ENCODE assay signal across 8 cellular contexts in the genomic region with DNA sequence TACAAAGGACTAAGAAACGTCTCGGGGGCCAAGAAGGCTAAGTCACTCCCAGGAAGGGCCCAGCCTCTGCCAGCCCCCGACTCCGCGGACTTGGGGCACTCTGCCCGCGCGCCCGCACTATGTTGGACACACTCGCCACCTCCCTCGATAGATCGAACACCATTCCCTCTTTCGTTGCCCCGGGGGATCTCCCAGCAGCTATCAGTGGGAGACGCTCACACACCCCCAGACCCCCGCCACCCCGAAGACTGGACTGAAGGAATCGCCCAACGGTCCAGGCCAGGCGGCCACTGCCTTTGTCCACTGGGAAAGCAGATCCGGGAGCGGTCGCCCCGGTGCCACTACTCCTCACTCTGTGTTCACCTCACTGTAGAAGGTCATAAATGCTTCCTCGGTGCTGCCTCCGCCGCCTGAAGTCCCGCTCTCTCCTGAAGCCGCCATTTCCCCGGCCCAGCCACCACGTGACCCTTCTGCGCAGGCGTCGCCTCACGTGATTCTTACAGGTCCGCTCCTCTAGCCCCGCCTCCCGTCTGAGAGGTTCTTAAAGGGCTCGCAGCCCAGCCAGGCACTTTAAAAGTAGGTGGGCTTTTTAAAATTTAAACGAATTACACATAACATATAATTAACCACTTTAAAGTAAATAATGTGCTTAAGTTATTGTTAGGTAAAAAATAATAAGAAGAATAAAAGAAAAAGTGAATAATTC. TPM values are rescaled to one million over a fixed set of nuclear protein-coding genes. Genes with fewer than 3 reads are reported as not detected.
DNase-seq lines count a peak whose midpoint lies in the region; ATAC-seq and TF ChIP-seq lines count a peak whose summit lies in the region.

A gene with protein sequence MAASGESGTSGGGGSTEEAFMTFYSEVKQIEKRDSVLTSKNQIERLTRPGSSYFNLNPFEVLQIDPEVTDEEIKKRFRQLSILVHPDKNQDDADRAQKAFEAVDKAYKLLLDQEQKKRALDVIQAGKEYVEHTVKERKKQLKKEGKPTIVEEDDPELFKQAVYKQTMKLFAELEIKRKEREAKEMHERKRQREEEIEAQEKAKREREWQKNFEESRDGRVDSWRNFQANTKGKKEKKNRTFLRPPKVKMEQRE (minus strand): TSS at position 472 of the 706 bp plus-strand sequence. CDS start 31 bp downstream, at position 441.

- ATAC-seq in GM19351 (IDR thresholded peaks at IDR 0.05; ENCODE audit: unreplicated experiment) = peak; percentile 63
- peak; percentile 81 to 87 for ATAC-seq in lower lobe of right lung

- H3K27me3 ChIP-seq in lower lobe of right lung (ENCODE audit: low read depth) = no peaks in the 10 kb centered on the region

- DNase-seq in Ammon's horn (ENCODE audit: low spot score) (peak; percentile 96), HPDE6-E6E7 (ENCODE audit: extremely low spot score) (peak; percentile 92), lower lobe of right lung (peak; percentile 98)
- peak; percentile 91 for DNase-seq in NK-92 treated with Interleukin-12 subunit alpha and Interleukin-12 subunit beta, amount 100 ng/mL, for 24 hours (lab: John Stamatoyannopoulos, UW)
- DNase-seq in activated CD8-positive, alpha-beta memory T cell treated with anti-CD3 and anti-CD28 coated beads for 1 hour (ENCODE audit: extremely low read depth in 1 of 2, low read depth in 1 of 2) = peak; percentile 89 to 95
- peak; percentile 96 for DNase-seq in effector CD4-positive, alpha-beta T cell
- peak; percentile 83 to 91 (median 84) for DNase-seq in stimulated activated CD4-positive, alpha-beta T cell treated with anti-CD3 and anti-CD28 coated beads, TNF-alpha, amount 100 ng/mL, for 1 hour (ENCODE audit: low read depth in 3 of 3, low spot score in 1 of 3)

- H3K27ac ChIP-seq in lower lobe of right lung = peak within 1 kb of the TSS; percentile 81

- peak within 1 kb of the TSS; percentile 94 for H3K4me3 ChIP-seq in lower lobe of right lung

- H3K4me1 ChIP-seq in lower lobe of right lung = peaks cover 38% of the 10 kb centered on the region

- intact Hi-C loops in lower lobe of right lung (cut with DNase I) = no loop called here

- H3K9me3 ChIP-seq in lower lobe of right lung = no peaks in the 10 kb centered on the region

- no peak for TF ChIP-seq CTCF in lower lobe of right lung (IDR thresholded peaks at IDR 0.05)

- peaks cover 33% of the 10 kb centered on the region for H3K36me3 ChIP-seq in lower lobe of right lung

RNA-seq across cellular contexts. Expression of the gene that starts here (rescaled TPM):
- total RNA-seq in lower lobe of right lung = 68.9 TPM

Comparison
In these comparisons a context has a peak if more than half of its experiments do, and no peak if none do; other contexts are left out.
1. Peak in every context shown above with its lines: DNase-seq, ATAC-seq, H3K4me3 ChIP-seq and H3K27ac ChIP-seq.